Comparison of ENCODE assay signal across 8 cellular contexts in the genomic region with DNA sequence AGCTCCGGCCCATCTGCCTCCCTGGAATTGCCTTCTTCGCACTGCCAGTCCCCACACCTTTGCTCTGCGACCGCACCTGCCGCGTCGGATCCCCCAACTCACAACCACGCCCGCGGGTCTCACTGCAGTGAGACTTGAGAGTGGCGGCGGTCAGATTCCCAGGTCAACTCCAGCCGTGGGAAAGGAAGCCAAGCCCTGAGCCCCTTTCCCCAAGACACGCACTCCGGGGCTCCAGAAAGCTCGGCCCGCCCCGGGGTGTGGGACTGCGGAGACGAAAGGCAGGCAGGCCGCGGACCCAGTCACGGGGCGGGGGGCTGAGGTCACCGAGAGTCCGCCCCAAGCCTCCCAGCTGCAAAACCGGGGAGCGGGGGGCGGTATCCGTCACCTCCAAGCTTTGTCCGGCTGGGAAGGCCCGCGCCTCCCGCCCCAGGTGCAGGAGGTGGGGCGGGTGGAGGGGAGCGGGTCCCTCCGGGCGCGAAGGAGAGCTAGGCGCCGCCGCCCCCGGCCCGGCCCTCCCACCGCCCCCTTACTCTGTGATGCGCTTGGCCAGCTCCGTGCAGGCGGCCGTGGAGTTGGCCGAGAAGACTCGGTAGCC. TPM values are rescaled to one million over a fixed set of nuclear protein-coding genes. Genes with fewer than 3 reads are reported as not detected.
DNase-seq lines count a peak whose midpoint lies in the region; ATAC-seq and TF ChIP-seq lines count a peak whose summit lies in the region.

No MANE protein-coding gene starts in this region.

- peaks cover 17% of the 10 kb centered on the region for H3K4me1 Mint-ChIP-seq in memory B cell

- H3K36me3 ChIP-seq in RWPE2 (ENCODE audit: low read depth) (peaks cover 13% of the 10 kb centered on the region), colonic mucosa (no peaks in the 10 kb centered on the region), thoracic aorta (no peaks in the 10 kb centered on the region)

- peak overlapping the region; percentile 88 to 90 for H3K9ac ChIP-seq in colonic mucosa (ENCODE audit: low read depth in 2 of 2, low read length in 2 of 2)

- TF ChIP-seq CTCF in RWPE2 (IDR thresholded peaks at IDR 0.05; ENCODE audit: poor library complexity, severe bottlenecking) (no peak), colonic mucosa (IDR thresholded peaks at IDR 0.05) (no peak), thoracic aorta (IDR thresholded peaks at IDR 0.05) (no peak)

- intact Hi-C loops in colonic mucosa (cut with DNase I): loop anchor here (5.0 kb wide), 1 partner anchor 46 kb away; the partner anchor contains the start of gene QRICH2

- DNase-seq in activated T-cell treated with anti-CD3 and anti-CD28 coated beads for 1 hour (ENCODE audit: low read depth) (peak; percentile 2), activated T-cell treated with anti-CD3 and anti-CD28 coated beads for 4 hours (no peak), RWPE2 (ENCODE audit: low spot score) (peak; percentile 68), colonic mucosa (peak; percentile 33), memory B cell (ENCODE audit: low spot score in 2 of 2) (peak in 1 of 2 donors; percentile 27), thoracic aorta (ENCODE audit: low spot score) (no peak), putamen (ENCODE audit: low spot score) (no peak)

- H3K27ac Mint-ChIP-seq in memory B cell: peak overlapping the region; percentile 88

- H3K9me3 Mint-ChIP-seq in memory B cell: no peaks in the 10 kb centered on the region

- peak overlapping the region; percentile 94 for H3K4me3 Mint-ChIP-seq in memory B cell

- no peaks in the 10 kb centered on the region for H3K27me3 Mint-ChIP-seq in memory B cell

- no peaks in the 10 kb centered on the region for H3K36me3 Mint-ChIP-seq in memory B cell

- H3K27ac ChIP-seq in RWPE2 (ENCODE audit: poor library complexity, severe bottlenecking) (peak overlapping the region; percentile 67), colonic mucosa (peak overlapping the region; percentile 77), thoracic aorta (peak overlapping the region; percentile 64 to 90)

- peaks cover 10% of the 10 kb centered on the region for H3K4me1 ChIP-seq in RWPE2 (ENCODE audit: insufficient read depth, poor library complexity, severe bottlenecking)
- H3K4me1 ChIP-seq in colonic mucosa: no peaks in the 10 kb centered on the region
- H3K4me1 ChIP-seq in thoracic aorta (ENCODE audit: control insufficient read depth in 1 of 2, low read depth in 2 of 2): peaks cover 11 to 16% of the 10 kb centered on the region in 2 donors

- no peaks in the 10 kb centered on the region for H3K9me3 ChIP-seq in RWPE2 (ENCODE audit: severe bottlenecking)
- no peaks in the 10 kb centered on the region for H3K9me3 ChIP-seq in colonic mucosa
- H3K9me3 ChIP-seq in thoracic aorta: no peaks in the 10 kb centered on the region

- peak overlapping the region; percentile 74 for H3K4me3 ChIP-seq in RWPE2 (ENCODE audit: severe bottlenecking)
- H3K4me3 ChIP-seq in colonic mucosa: peak overlapping the region; percentile 92
- peak overlapping the region; percentile 95 for H3K4me3 ChIP-seq in thoracic aorta

- ATAC-seq in HG02852 (IDR thresholded peaks at IDR 0.05; ENCODE audit: unreplicated experiment) (peak; percentile 13), RWPE2 (ENCODE audit: low read depth) (peak; percentile 22), memory B cell (ENCODE audit: low read depth) (peak; percentile 0), thoracic aorta (ENCODE audit: insufficient number of reproducible peaks, low FRiP score, low read depth) (no peak)

- H3K27me3 ChIP-seq in RWPE2 (ENCODE audit: insufficient read depth, poor library complexity, severe bottlenecking) (no peaks in the 10 kb centered on the region), colonic mucosa (no peaks in the 10 kb centered on the region), thoracic aorta (replicated peaks; ENCODE audit: insufficient read depth) (no peaks in the 10 kb centered on the region)

RNA-seq across cellular contexts. Expression of gene PRPSAP1, which starts 0.6 kb away (rescaled TPM):
- 10 to 100 TPM; 60.7 to 70.0 TPM for total RNA-seq in colonic mucosa
- 10 to 100 TPM; 57.8 to 83.9 TPM for total RNA-seq in thoracic aorta

RNA-seq across cellular contexts. Expression of gene SPHK1, which starts 31.3 kb away (rescaled TPM):
- total RNA-seq in colonic mucosa (1 to 10 TPM; 2.1 to 3.3 TPM), thoracic aorta (10 to 100 TPM; 46.8 to 47.4 TPM)

RNA-seq across cellular contexts. Expression of gene QRICH2, which starts 45.0 kb away (rescaled TPM):
- 1 to 10 TPM; 1.2 to 5.7 TPM for total RNA-seq in colonic mucosa
- 1 to 10 TPM; 6.1 to 6.9 TPM for total RNA-seq in thoracic aorta

Comparison
In these comparisons a context has a peak if more than half of its experiments do, and no peak if none do; other contexts are left out.
1. DNase-seq: peak in activated T-cell treated with anti-CD3 and anti-CD28 coated beads for 1 hour (single experiment), RWPE2 (single experiment) and colonic mucosa (single experiment); none in activated T-cell treated with anti-CD3 and anti-CD28 coated beads for 4 hours (single experiment), thoracic aorta (single experiment) and putamen (single experiment).
2. RNA of gene SPHK1, which starts 31.3 kb away (total RNA-seq): 46.8 to 47.4 TPM in thoracic aorta; 2.1 to 3.3 TPM in colonic mucosa; every median in the first group is over 10 times any median in the second.
3. Peak in every context shown above with its lines, with median percentiles within 50 percentile points of each other: H3K27ac ChIP-seq and H3K4me3 ChIP-seq.